Comparison of ENCODE assay signal across 22 cellular contexts in genomic region chr1:183585038-183585437, GRCh38. TPM values are rescaled to one million over a fixed set of nuclear protein-coding genes. Genes with fewer than 3 reads are reported as not detected.
DNase-seq lines count a peak whose midpoint lies in the region; ATAC-seq, FAIRE-seq and TF ChIP-seq lines count a peak whose summit lies in the region.
"Had no signal": no experiment of that assay in that cellular context is flagged by ENCODE, and none has a peak within 500 bp of the region (broad histone marks: within the 10 kb centered on the region; RNA-seq: fewer than 3 reads in every experiment).

No MANE protein-coding gene starts in this region.

- H3K9me3 ChIP-seq in mammary epithelial cell (replicated peaks; ENCODE audit: insufficient read depth, low read length) (no peaks in the 10 kb centered on the region), MM.1S (replicated peaks; ENCODE audit: insufficient read depth, low read length) (no peaks in the 10 kb centered on the region), GM12878 (replicated peaks; ENCODE audit: control insufficient read depth, insufficient read depth, low read length) (no peaks in the 10 kb centered on the region), body of pancreas (no peaks in the 10 kb centered on the region)
- H3K9me3 ChIP-seq: breast epithelium, left ventricle myocardium inferior had no signal

- no peaks in the 10 kb centered on the region for H3K9me2 ChIP-seq in MM.1S (replicated peaks; ENCODE audit: insufficient read depth, low read length)

- intact Hi-C loops in mammary epithelial cell (cut with micrococcal nuclease) (no loop called here), MCF 10A (cut with micrococcal nuclease) (no loop called here), GM12878 (cut with micrococcal nuclease; ENCODE audit: unreplicated experiment) (no loop called here), body of pancreas (cut with DNase I) (no loop called here)

- TF ChIP-seq RAD21 in GM12878 (IDR thresholded peaks at IDR 0.05; ENCODE audit: insufficient read depth, low read depth, low read length) = no peak

- H3K4me2 ChIP-seq in mammary epithelial cell (ENCODE audit: insufficient read depth, low read depth, low read length) = no peak overlapping the region
- H3K4me2 ChIP-seq in MM.1S (ENCODE audit: low read depth, low read length) = no peak overlapping the region
- peak overlapping the region; percentile 30; the same call in 1 of the 2 replicates for H3K4me2 ChIP-seq in GM12878 (ENCODE audit: control insufficient read depth, insufficient read depth)
- H3K4me2 ChIP-seq: KMS-11 had no signal

- no peak overlapping the region for H3K27ac Mint-ChIP-seq in MCF 10A (ENCODE audit: low read depth, unreplicated experiment)
- H3K27ac Mint-ChIP-seq: activated T-cell treated with anti-CD3 and anti-CD28 coated beads, Interleukin-2, amount 50 U/mL, for 72 hours had no signal

- CTCF ChIA-PET in mammary epithelial cell (lab: Charles Lee; ENCODE audit: low non-redundant PET) (no interaction called here), MCF 10A (lab: Yijun Ruan, JAX) (no interaction called here), GM12878 (lab: Yijun Ruan, JAX) (no interaction called here)

- TF ChIP-seq POLR2A in GM12878 (IDR thresholded peaks at IDR 0.05; ENCODE audit: low read depth, low read length) (no peak), body of pancreas (IDR thresholded peaks at IDR 0.05) (no peak)

- H2AFZ ChIP-seq in mammary epithelial cell (ENCODE audit: low read depth, low read length) = no peak overlapping the region
- H2AFZ ChIP-seq in MM.1S (ENCODE audit: low read length) = no peak overlapping the region
- H2AFZ ChIP-seq in GM12878 (ENCODE audit: control insufficient read depth, low read depth, low read length) = no peak overlapping the region

- SMC1A ChIA-PET in GM12878 (lab: Charles Lee; ENCODE audit: uncharacterized antibody, unreplicated experiment) = interaction anchor here (0.9 to 11.7 kb wide), 3 partner anchors 13 to 21 kb away, joined by 3 to 363 read pairs (median 3); no protein-coding TSS in a partner anchor

- TF ChIP-seq CTCF in mammary epithelial cell (conservative IDR thresholded peaks at IDR 0.05 in 1 of 2, IDR thresholded peaks at IDR 0.05 in 1 of 2; ENCODE audit: extremely low read depth in 1 of 2, insufficient read depth in 1 of 2, low read depth in 1 of 2, low read length in 2 of 2) (no peak), MCF 10A (IDR thresholded peaks at IDR 0.05; ENCODE audit: unreplicated experiment) (no peak), MM.1S (IDR thresholded peaks at IDR 0.05; ENCODE audit: low read length) (no peak), GM12878 (IDR thresholded peaks at IDR 0.05 in 2 of 3, conservative IDR thresholded peaks at IDR 0.05 in 1 of 3; ENCODE audit: control insufficient read depth in 2 of 3, extremely low read depth in 1 of 3, insufficient read depth in 1 of 3, low read depth in 3 of 3, low read length in 3 of 3) (no peak), body of pancreas (IDR thresholded peaks at IDR 0.05) (no peak)

- H4K20me1 ChIP-seq in mammary epithelial cell (ENCODE audit: insufficient read depth, low read length) (no peaks in the 10 kb centered on the region), MM.1S (ENCODE audit: insufficient read depth, low read length) (no peaks in the 10 kb centered on the region), GM12878 (ENCODE audit: control insufficient read depth, insufficient read depth) (no peaks in the 10 kb centered on the region)

- H3K4me3 ChIP-seq in mammary epithelial cell (replicated peaks in 1 of 3; ENCODE audit: insufficient read depth in 1 of 3, low read depth in 2 of 3, low read length in 3 of 3) (no peak overlapping the region), MM.1S (ENCODE audit: low read length) (no peak overlapping the region), GM12878 (no peak overlapping the region), body of pancreas (no peak overlapping the region)
- H3K4me3 ChIP-seq: breast epithelium, dorsolateral prefrontal cortex, left ventricle myocardium inferior had no signal

- H3K9ac ChIP-seq in mammary epithelial cell (ENCODE audit: insufficient read depth, low read length) = no peak overlapping the region
- H3K9ac ChIP-seq in MM.1S (ENCODE audit: low read length) = no peak overlapping the region
- H3K9ac ChIP-seq in GM12878 (ENCODE audit: control insufficient read depth, insufficient read depth, low read length) = no peak overlapping the region
- H3K9ac ChIP-seq: KMS-11 had no signal

- no peaks in the 10 kb centered on the region for H3K27me3 Mint-ChIP-seq in MCF 10A (ENCODE audit: insufficient read depth, unreplicated experiment)

- peak; percentile 28 for ATAC-seq in GM12878
- no peak for ATAC-seq in HG02642 (IDR thresholded peaks at IDR 0.05; ENCODE audit: poor library complexity, unreplicated experiment)
- ATAC-seq in GM18502 (IDR thresholded peaks at IDR 0.05; ENCODE audit: poor library complexity, unreplicated experiment) = no peak
- ATAC-seq in body of pancreas = no peak

- dilution Hi-C loops in mammary epithelial cell (cut with HindIII; ENCODE audit: low sequenced_read_pairs) = no loop called here

- H3K4me1 Mint-ChIP-seq in MCF 10A (ENCODE audit: insufficient read depth, unreplicated experiment) = peaks cover 17% of the 10 kb centered on the region

- DNase-seq in mammary epithelial cell (peak; percentile 42), MCF 10A (ENCODE audit: unreplicated experiment) (no peak), MM.1S (peak; percentile 40), GM12878 (ENCODE audit: low read depth, low spot score) (no peak), NCI-H526 (lab: John Stamatoyannopoulos, UW) (no peak), body of pancreas (no peak)
- DNase-seq: activated CD4-positive, alpha-beta T cell treated with anti-CD3 and anti-CD28 coated beads, Interleukin-2, amount 50 U/mL, for 1 hour; activated T-cell treated with anti-CD3 and anti-CD28 coated beads, Interleukin-2, amount 50 U/mL, for 72 hours; dorsolateral prefrontal cortex; erythroblast; left ventricle myocardium inferior; NCI-H1436 treated with DMSO at 0.1 percent for 48 hours; NCI-H446; NK-92 treated with Interleukin-12 subunit alpha and Interleukin-12 subunit beta, amount 100 ng/mL, for 24 hours; Right ventricle myocardium superior; stimulated activated CD4-positive, alpha-beta T cell treated with anti-CD3 and anti-CD28 coated beads, Interleukin-2, amount 100 ng/mL, for 48 hours; T1000 had no signal

- peaks cover 13% of the 10 kb centered on the region for H3F3A ChIP-seq in MM.1S (ENCODE audit: insufficient read depth, low read length)

- POLR2A ChIA-PET in MCF 10A (lab: Yijun Ruan, JAX) = interaction anchor here (0.6 kb wide), 1 partner anchor 150 kb away, joined by 4 read pairs; no protein-coding TSS in a partner anchor
- POLR2A ChIA-PET in GM12878 (lab: Charles Lee) = interaction anchor here (0.6 to 1.1 kb wide), 2 partner anchors 14 to 17 kb away, joined by 5 to 7 read pairs; no protein-coding TSS in a partner anchor

- RAD21 ChIA-PET in GM12878 (lab: Charles Lee; ENCODE audit: unreplicated experiment) = no interaction called here

- no peak for TF ChIP-seq EP300 in GM12878 (IDR thresholded peaks at IDR 0.05; ENCODE audit: borderline replicate concordance in 1 of 2, control insufficient read depth in 1 of 2, low read depth in 2 of 2, low read length in 2 of 2)

- in situ Hi-C loops in mammary epithelial cell (cut with MboI; ENCODE audit: low sequenced_read_pairs in 2 of 2) (no loop called here), GM12878 (cut with MboI) (no loop called here)

- H3K27ac ChIP-seq in mammary epithelial cell (ENCODE audit: insufficient read depth, low read depth, low read length) (no peak overlapping the region), MM.1S (ENCODE audit: low read length) (no peak overlapping the region), GM12878 (ENCODE audit: control insufficient read depth, insufficient read depth) (no peak overlapping the region), body of pancreas (no peak overlapping the region)
- H3K27ac ChIP-seq: breast epithelium, dorsolateral prefrontal cortex, KMS-11, left ventricle myocardium inferior had no signal

- 87% methylated on average over 6 of the region's 6 CpGs for WGBS in mammary epithelial cell (ENCODE audit: low coverage, missing lambda C conversion rate)
- WGBS in GM12878 (ENCODE audit: insufficient coverage, insufficient replicate concordance, low lambda C conversion rate, missing lambda C conversion rate) = 62% methylated on average over 6 of the region's 6 CpGs
- WGBS in body of pancreas, 2 donors = 80 to 84% methylated on average over 6 of the region's 6 CpGs

- H3K79me2 ChIP-seq in mammary epithelial cell (ENCODE audit: insufficient read depth, low read length) (no peaks in the 10 kb centered on the region), MM.1S (ENCODE audit: low read length) (peaks cover 8% of the 10 kb centered on the region), GM12878 (ENCODE audit: control insufficient read depth, insufficient read depth, low read length) (peaks cover 15% of the 10 kb centered on the region)

- H3K4me1 ChIP-seq in mammary epithelial cell (ENCODE audit: insufficient read depth, low read length) (peaks cover 3% of the 10 kb centered on the region), MM.1S (ENCODE audit: low read length) (peaks cover 14% of the 10 kb centered on the region), GM12878 (ENCODE audit: control insufficient read depth, insufficient read depth, low read length) (peaks cover 16% of the 10 kb centered on the region), body of pancreas (no peaks in the 10 kb centered on the region)
- H3K4me1 ChIP-seq: breast epithelium had no signal

- H3K4me3 Mint-ChIP-seq in MCF 10A (ENCODE audit: unreplicated experiment) = no peak overlapping the region
- H3K4me3 Mint-ChIP-seq: activated T-cell treated with anti-CD3 and anti-CD28 coated beads, Interleukin-2, amount 50 U/mL, for 72 hours had no signal

- no TSS peak for BruUV-seq in mammary epithelial cell (replicated peaks; lab: Mats Ljungman, UMichigan)
- no TSS peak for BruUV-seq in MCF 10A (replicated peaks; lab: Mats Ljungman, UMichigan)
- no TSS peak for BruUV-seq in GM12878 (replicated peaks; lab: Mats Ljungman, UMichigan)

- FAIRE-seq in GM12878 (lab: Jason Lieb, UNC) = no peak

- no peaks in the 10 kb centered on the region for H3K36me3 Mint-ChIP-seq in MCF 10A (ENCODE audit: insufficient read depth, unreplicated experiment)

- H3K36me3 ChIP-seq in mammary epithelial cell (ENCODE audit: insufficient read depth, low read length) = no peaks in the 10 kb centered on the region
- H3K36me3 ChIP-seq in MM.1S (replicated peaks; ENCODE audit: insufficient read depth, low read length) = no peaks in the 10 kb centered on the region
- H3K36me3 ChIP-seq in GM12878 (ENCODE audit: control insufficient read depth in 2 of 2, insufficient read depth in 2 of 2, low read length in 1 of 2) = peaks cover 0 to 5% of the 10 kb centered on the region in 2 experiments; a peak in 2 of 4 replicates
- H3K36me3 ChIP-seq in body of pancreas (replicated peaks in 1 of 2; ENCODE audit: insufficient read depth in 1 of 2, low read depth in 2 of 2) = no peaks in the 10 kb centered on the region
- H3K36me3 ChIP-seq: breast epithelium, left ventricle myocardium inferior had no signal

- no peaks in the 10 kb centered on the region for H3K27me3 ChIP-seq in mammary epithelial cell (ENCODE audit: insufficient read depth, low read length)
- H3K27me3 ChIP-seq in MM.1S (replicated peaks; ENCODE audit: insufficient read depth, low read length) = no peaks in the 10 kb centered on the region
- H3K27me3 ChIP-seq in GM12878 (replicated peaks in 1 of 2; ENCODE audit: control insufficient read depth in 2 of 2, insufficient read depth in 2 of 2, low read length in 1 of 2) = no peaks in the 10 kb centered on the region
- H3K27me3 ChIP-seq in body of pancreas = no peaks in the 10 kb centered on the region
- H3K27me3 ChIP-seq: breast epithelium, dorsolateral prefrontal cortex had no signal

- H3K9me3 Mint-ChIP-seq in MCF 10A (ENCODE audit: unreplicated experiment) = no peaks in the 10 kb centered on the region
- H3K9me3 Mint-ChIP-seq: activated T-cell treated with anti-CD3 and anti-CD28 coated beads, Interleukin-2, amount 50 U/mL, for 72 hours had no signal

RNA-seq across cellular contexts. Expression of gene NCF2, which starts 5.2 kb away (rescaled TPM):
- 1 to 10 TPM in 1 of 2 donors, under 1 TPM in 1; under 0.01 to 8.5 TPM for total RNA-seq in mammary epithelial cell
- polyA plus RNA-seq in mammary epithelial cell = 3.4 TPM
- polyA minus RNA-seq in mammary epithelial cell = not detected
- 4.9 and 8.7 TPM in 2 replicates for total RNA-seq in MCF 10A (2022)
- 173 and 175 TPM in 2 replicates for total RNA-seq in GM12878 (2013; cell fraction: nucleolus; rRNA removed)
- 85.5 and 99.5 TPM in 2 replicates for total RNA-seq in GM12878 (2014; rRNA removed)
- 95.7 and 98.4 TPM in 2 replicates for total RNA-seq in GM12878 (2014; rRNA removed; fragmentation: Illumina TruSeq; extraction: Trizol)
- 68.8 and 71.1 TPM in 2 replicates for total RNA-seq in GM12878 (2021)
- 19.4 TPM for polyA plus RNA-seq in GM12878 (2011; ENCODE audit: low read depth)
- polyA plus RNA-seq in GM12878 (2011; rRNA removed) = 256 and 273 TPM in 2 replicates
- polyA plus RNA-seq in GM12878 (2011; cell fraction: cytosol; rRNA removed) = 202 and 240 TPM in 2 replicates
- 192 and 214 TPM in 2 replicates for polyA plus RNA-seq in GM12878 (2011; cell fraction: nucleus; rRNA removed)
- polyA plus RNA-seq in GM12878 (2012) = 24.9 and 29.9 TPM in 2 replicates
- 96.9 and 98.4 TPM in 2 replicates for polyA plus RNA-seq in GM12878 (2014; fragmentation: Illumina TruSeq; extraction: Trizol)
- polyA plus RNA-seq in GM12878 (2014; fragmentation: Nextera tagmentation; extraction: Ambion mirVana) = 10 to 100 TPM; 31.4 to 61.2 TPM
- 82.0 and 91.3 TPM in 2 replicates for polyA plus RNA-seq in GM12878 (2014; rRNA removed)
- 10 to 100 TPM; 43.4 to 49.1 TPM for polyA plus RNA-seq in GM12878 (2016; fragmentation: Nextera tagmentation; extraction: Ambion mirVana)
- 214 and 342 TPM in 2 replicates for polyA minus RNA-seq in GM12878 (2011; rRNA and poly(A)+ RNA removed)
- 62.0 and 76.6 TPM in 2 replicates for polyA minus RNA-seq in GM12878 (2011; cell fraction: cytosol; rRNA and poly(A)+ RNA removed)
- polyA minus RNA-seq in GM12878 (2011; cell fraction: nucleus; rRNA and poly(A)+ RNA removed) = 58.5 and 84.8 TPM in 2 replicates
- total RNA-seq in body of pancreas = 1 to 10 TPM; 8.3 to 9.6 TPM
- total RNA-seq: osteocyte had no signal

RNA-seq across cellular contexts. Expression of gene ARPC5, which starts 50.5 kb away (rescaled TPM):
- total RNA-seq in mammary epithelial cell = 100 to 1,000 TPM; 162 to 186 TPM
- 125 TPM for polyA plus RNA-seq in mammary epithelial cell
- 125 TPM for polyA minus RNA-seq in mammary epithelial cell
- 195 and 240 TPM in 2 replicates for total RNA-seq in MCF 10A (2022)
- total RNA-seq in GM12878 (2013; cell fraction: nucleolus; rRNA removed) = 63.2 and 67.3 TPM in 2 replicates
- total RNA-seq in GM12878 (2014; rRNA removed) = 306 and 348 TPM in 2 replicates
- 313 and 325 TPM in 2 replicates for total RNA-seq in GM12878 (2014; rRNA removed; fragmentation: Illumina TruSeq; extraction: Trizol)
- total RNA-seq in GM12878 (2021) = 281 and 291 TPM in 2 replicates
- polyA plus RNA-seq in GM12878 (2011; ENCODE audit: low read depth) = 98.1 TPM
- 469 and 611 TPM in 2 replicates for polyA plus RNA-seq in GM12878 (2011; rRNA removed)
- polyA plus RNA-seq in GM12878 (2011; cell fraction: cytosol; rRNA removed) = 138 and 175 TPM in 2 replicates
- polyA plus RNA-seq in GM12878 (2011; cell fraction: nucleus; rRNA removed) = 86.4 and 101 TPM in 2 replicates
- 217 and 241 TPM in 2 replicates for polyA plus RNA-seq in GM12878 (2012)
- polyA plus RNA-seq in GM12878 (2014; fragmentation: Illumina TruSeq; extraction: Trizol) = 296 and 313 TPM in 2 replicates
- polyA plus RNA-seq in GM12878 (2014; fragmentation: Nextera tagmentation; extraction: Ambion mirVana) = 100 to 1,000 TPM; 246 to 274 TPM
- polyA plus RNA-seq in GM12878 (2014; rRNA removed) = 238 and 284 TPM in 2 replicates
- polyA plus RNA-seq in GM12878 (2016; fragmentation: Nextera tagmentation; extraction: Ambion mirVana) = 100 to 1,000 TPM; 752 to 784 TPM
- 90.1 and 117 TPM in 2 replicates for polyA minus RNA-seq in GM12878 (2011; rRNA and poly(A)+ RNA removed)
- 118 and 126 TPM in 2 replicates for polyA minus RNA-seq in GM12878 (2011; cell fraction: cytosol; rRNA and poly(A)+ RNA removed)
- 47.9 and 94.0 TPM in 2 replicates for polyA minus RNA-seq in GM12878 (2011; cell fraction: nucleus; rRNA and poly(A)+ RNA removed)
- 10 to 100 TPM; 29.3 to 52.4 TPM for total RNA-seq in body of pancreas

Comparison
In these comparisons a context has a peak if more than half of its experiments do, and no peak if none do; other contexts are left out.
1. DNase-seq: peak in mammary epithelial cell (single experiment) and MM.1S (single experiment); none in MCF 10A (single experiment), GM12878 (single experiment), NCI-H526 (0 of 2) and body of pancreas (0 of 4).